In the genomic region with DNA sequence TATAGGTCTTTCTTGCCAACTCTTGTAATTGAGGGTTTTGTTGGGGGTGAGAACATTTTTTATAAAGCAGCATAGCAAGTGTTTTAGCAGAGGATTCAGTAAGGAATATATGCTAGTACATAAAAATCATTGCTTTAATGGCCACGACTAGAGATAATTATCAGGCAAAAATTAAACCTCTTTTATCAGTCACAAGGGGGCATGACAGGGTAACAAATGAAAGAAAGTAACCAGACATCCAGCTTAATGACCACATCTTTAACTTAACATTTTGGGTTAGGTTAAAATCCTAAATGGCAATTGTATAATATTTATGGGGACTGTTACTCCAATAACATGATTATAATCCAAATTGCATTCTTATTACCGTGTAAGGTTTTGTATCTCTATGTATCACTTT, we compare ENCODE assay signal across 7 cellular contexts.
A peak's percentile ranks its signal among the peaks of the same experiment; 100 is the strongest.
DNase-seq lines count a peak whose midpoint lies in the region; ATAC-seq and TF ChIP-seq lines count a peak whose summit lies in the region.

No MANE protein-coding gene starts in this region.

- H3K27me3 Mint-ChIP-seq in osteocyte (ENCODE audit: unreplicated experiment) = peaks cover 21% of the 10 kb centered on the region

- no peaks in the 10 kb centered on the region for H3K36me3 Mint-ChIP-seq in osteocyte (ENCODE audit: unreplicated experiment)

- POLR2A ChIA-PET in HEK293T (lab: Yijun Ruan, JAX) = no interaction called here

- no peak for TF ChIP-seq CTCF in cardiac fibroblast (IDR thresholded peaks at IDR 0.05; ENCODE audit: low read depth, low read length)
- TF ChIP-seq CTCF in osteocyte (IDR thresholded peaks at IDR 0.05) = peak; percentile 67

- no peak overlapping the region for H3K4me3 ChIP-seq in cardiac fibroblast (replicated peaks in 1 of 2; ENCODE audit: low read depth in 2 of 2, low read length in 2 of 2)

- H3K27ac Mint-ChIP-seq in osteocyte (ENCODE audit: unreplicated experiment) = no peak overlapping the region

- no peak for ATAC-seq in GM18519 (IDR thresholded peaks at IDR 0.05; ENCODE audit: low FRiP score, unreplicated experiment)
- ATAC-seq in GM19467 (IDR thresholded peaks at IDR 0.05; ENCODE audit: unreplicated experiment) = no peak

- no peaks in the 10 kb centered on the region for H3K4me1 Mint-ChIP-seq in osteocyte (ENCODE audit: unreplicated experiment)

- no peak overlapping the region for H3K4me3 Mint-ChIP-seq in osteocyte (ENCODE audit: unreplicated experiment)

- H3K9me3 Mint-ChIP-seq in osteocyte (ENCODE audit: unreplicated experiment) = no peaks in the 10 kb centered on the region

- DNase-seq in HEK293T (ENCODE audit: extremely low spot score) = peak; percentile 9
- DNase-seq in NCI-H524 (lab: John Stamatoyannopoulos, UW) = peak; percentile 18 to 49
- peak; percentile 23 to 33 for DNase-seq in cardiac fibroblast (ENCODE audit: low read depth in 2 of 2)
- no peak for DNase-seq in osteocyte (ENCODE audit: extremely low spot score, unreplicated experiment)
- no peak for DNase-seq in hypothalamus (lab: John Stamatoyannopoulos, UW)

- CTCF ChIA-PET in HEK293T (lab: Yijun Ruan, JAX) = no interaction called here

TF ChIP-seq in HEK293T, 16 proteins besides CTCF, POLR2A, EP300 and RAD21:
- no peak for TF ChIP-seq TARDBP (IDR thresholded peaks at IDR 0.05)
- TF ChIP-seq SP1 (IDR thresholded peaks at IDR 0.05) = no peak
- no peak for TF ChIP-seq HDGF (IDR thresholded peaks at IDR 0.05; ENCODE audit: borderline replicate concordance)
- TF ChIP-seq CTBP1 (IDR thresholded peaks at IDR 0.05; ENCODE audit: borderline replicate concordance) = no peak
- TF ChIP-seq ZNF384 (IDR thresholded peaks at IDR 0.05) = no peak
- TF ChIP-seq L3MBTL2 (conservative IDR thresholded peaks at IDR 0.05) = no peak
- no peak for TF ChIP-seq BHLHE40 (IDR thresholded peaks at IDR 0.05; ENCODE audit: borderline replicate concordance)
- no peak for TF ChIP-seq FOXA1 (IDR thresholded peaks at IDR 0.05)
- no peak for TF ChIP-seq NFRKB (IDR thresholded peaks at IDR 0.05)
- TF ChIP-seq FOXK2 (IDR thresholded peaks at IDR 0.05) = no peak
- TF ChIP-seq SUZ12 (IDR thresholded peaks at IDR 0.05) = no peak
TF ChIP-seq in HEK293T: peak in this region for 0.

Comparison
In these comparisons a context has a peak if more than half of its experiments do, and no peak if none do; other contexts are left out.
1. DNase-seq: peak in HEK293T (single experiment), NCI-H524 (2 of 2) and cardiac fibroblast (2 of 2); none in osteocyte (single experiment) and hypothalamus (0 of 51).